ENCODE assay signal across 11 cellular contexts in genomic region chr1:25556791-25557476, GRCh38. TPM values are rescaled to one million over a fixed set of nuclear protein-coding genes. Genes with fewer than 3 reads are reported as not detected.
DNase-seq lines count a peak whose midpoint lies in the region; ATAC-seq and TF ChIP-seq lines count a peak whose summit lies in the region.
"Had no signal": no experiment of that assay in that cellular context is flagged by ENCODE, and none has a peak within 500 bp of the region (broad histone marks: within the 10 kb centered on the region; RNA-seq: fewer than 3 reads in every experiment).

No MANE protein-coding gene starts in this region.

- DNase-seq in G401 (ENCODE audit: low spot score) (peak; percentile 90), M059J (ENCODE audit: low read depth) (peak; percentile 74), ascending aorta (ENCODE audit: low spot score in 2 of 2) (no peak), dedifferentiated amniotic fluid mesenchymal stem cell (ENCODE audit: extremely low spot score) (no peak), immature natural killer cell (no peak)
- peak in 6 of 10 donors; percentile 44 to 77 (median 64) for DNase-seq in naive thymus-derived CD8-positive, alpha-beta T cell
- DNase-seq: natural killer cell, NCI-H748 treated with DMSO at 0.1 percent for 48 hours had no signal

- peak; percentile 47 to 58 for ATAC-seq in naive thymus-derived CD8-positive, alpha-beta T cell
- ATAC-seq in GM18870 (IDR thresholded peaks at IDR 0.05; ENCODE audit: unreplicated experiment) (no peak), GM21576 (IDR thresholded peaks at IDR 0.05; ENCODE audit: unreplicated experiment) (no peak)
- ATAC-seq: body of pancreas, natural killer cell had no signal

- intact Hi-C loops in ascending aorta (cut with DNase I): no loop called here

- H3K27me3 Mint-ChIP-seq in naive thymus-derived CD8-positive, alpha-beta T cell: no peaks in the 10 kb centered on the region
- H3K27me3 Mint-ChIP-seq in immature natural killer cell (ENCODE audit: low read depth in 3 of 3): peaks cover 0 to 3% (median 2%) of the 10 kb centered on the region in 3 donors

- in situ Hi-C loops in G401 (cut with HindIII; ENCODE audit: low sequenced_read_pairs): no loop called here

- H3K4me3 Mint-ChIP-seq in naive thymus-derived CD8-positive, alpha-beta T cell: peak overlapping the region; percentile 19 to 99 (median 71)
- peak overlapping the region in 1 of 5 donors; percentile 53 for H3K4me3 Mint-ChIP-seq in immature natural killer cell
- H3K4me3 Mint-ChIP-seq: natural killer cell had no signal

- no peaks in the 10 kb centered on the region for H3K27me3 ChIP-seq in ascending aorta
- H3K27me3 ChIP-seq: body of pancreas had no signal

- peaks cover 9 to 46% of the 10 kb centered on the region in 2 donors for H3K4me1 ChIP-seq in ascending aorta

- peaks cover 7 to 48% of the 10 kb centered on the region in 2 donors for H3K36me3 ChIP-seq in ascending aorta

- no peaks in the 10 kb centered on the region for H3K9me3 Mint-ChIP-seq in naive thymus-derived CD8-positive, alpha-beta T cell
- no peaks in the 10 kb centered on the region for H3K9me3 Mint-ChIP-seq in immature natural killer cell
- H3K9me3 Mint-ChIP-seq: natural killer cell had no signal

- H3K9me3 ChIP-seq in ascending aorta: no peaks in the 10 kb centered on the region
- H3K9me3 ChIP-seq: body of pancreas had no signal

- H3K4me1 Mint-ChIP-seq in naive thymus-derived CD8-positive, alpha-beta T cell: peaks cover 47 to 100% (median 99%) of the 10 kb centered on the region in 4 donors
- peaks cover 58 to 68% of the 10 kb centered on the region in 2 donors for H3K4me1 Mint-ChIP-seq in immature natural killer cell

- peak overlapping the region; percentile 93 to 100 (median 99) for H3K27ac Mint-ChIP-seq in naive thymus-derived CD8-positive, alpha-beta T cell
- H3K27ac Mint-ChIP-seq in immature natural killer cell: peak overlapping the region in 3 of 6 donors; percentile 26 to 67 (median 50)
- H3K27ac Mint-ChIP-seq: natural killer cell had no signal

- H3K27ac ChIP-seq in ascending aorta: peak overlapping the region; percentile 56 to 71
- H3K27ac ChIP-seq: body of pancreas had no signal

- peaks cover 0 to 37% (median 16%) of the 10 kb centered on the region in 3 donors for H3K36me3 Mint-ChIP-seq in naive thymus-derived CD8-positive, alpha-beta T cell
- H3K36me3 Mint-ChIP-seq in immature natural killer cell: peaks cover 5 to 18% (median 13%) of the 10 kb centered on the region in 3 donors
- H3K36me3 Mint-ChIP-seq: natural killer cell had no signal

- POLR2A ChIA-PET in naive thymus-derived CD8-positive, alpha-beta T cell (lab: Charles Lee): interaction anchor here (1.4 to 28.6 kb wide), 4 partner anchors 6 to 263 kb away, joined by 4 to 1000 read pairs (median 502); partner anchors contain the start of genes LDLRAP1 and MTFR1L

- H3K4me3 ChIP-seq in ascending aorta: no peak overlapping the region
- H3K4me3 ChIP-seq: body of pancreas had no signal

- TF ChIP-seq CTCF in ascending aorta (IDR thresholded peaks at IDR 0.05): no peak

RNA-seq across cellular contexts. Expression of gene LDLRAP1, which starts 13.5 kb away (rescaled TPM):
- 10.8 and 30.6 TPM in 2 replicates for total RNA-seq in G401 (2014; rRNA removed; shearing (Covaris generic))
- 14.1 and 16.9 TPM in 2 replicates for total RNA-seq in M059J (2014; rRNA removed; shearing (Covaris generic))
- 75.4 TPM for total RNA-seq in ascending aorta
- total RNA-seq in naive thymus-derived CD8-positive, alpha-beta T cell: 100 to 1,000 TPM; 361 to 364 TPM
- 100 to 1,000 TPM; 387 to 877 (median 421) TPM for polyA plus RNA-seq in naive thymus-derived CD8-positive, alpha-beta T cell
- 10 to 100 TPM; 46.5 to 81.5 (median 69.2) TPM for polyA plus RNA-seq in immature natural killer cell

RNA-seq across cellular contexts. Expression of gene MAN1C1, which starts 59.7 kb away (rescaled TPM):
- total RNA-seq in G401 (2014; rRNA removed; shearing (Covaris generic)): 5.3 and 5.5 TPM in 2 replicates
- total RNA-seq in M059J (2014; rRNA removed; shearing (Covaris generic)): 3.3 and 4.4 TPM in 2 replicates
- total RNA-seq in ascending aorta: 14.3 TPM
- total RNA-seq in naive thymus-derived CD8-positive, alpha-beta T cell: 10 to 100 TPM; 46.0 to 47.2 TPM
- 10 to 100 TPM; 11.3 to 48.3 (median 11.7) TPM for polyA plus RNA-seq in naive thymus-derived CD8-positive, alpha-beta T cell
- 1 to 10 TPM in 2 of 3 donors, under 1 TPM in 1; 0.48 to 2.8 (median 1.2) TPM for polyA plus RNA-seq in immature natural killer cell

Comparison
In these comparisons a context has a peak if more than half of its experiments do, and no peak if none do; other contexts are left out.
1. DNase-seq: peak in G401 (single experiment), M059J (single experiment) and naive thymus-derived CD8-positive, alpha-beta T cell (6 of 10); none in ascending aorta (0 of 2), dedifferentiated amniotic fluid mesenchymal stem cell (single experiment) and immature natural killer cell (0 of 3).
2. ATAC-seq: peak in naive thymus-derived CD8-positive, alpha-beta T cell (2 of 2); none in GM18870 (single experiment) and GM21576 (single experiment).